Comparison of ENCODE assay signal across 15 cellular contexts in genomic region chr2:35891936-35892335, GRCh38.
DNase-seq lines count a peak whose midpoint lies in the region; ATAC-seq and TF ChIP-seq lines count a peak whose summit lies in the region.
"Had no signal": no experiment of that assay in that cellular context is flagged by ENCODE, and none has a peak within 500 bp of the region (broad histone marks: within the 10 kb centered on the region; RNA-seq: fewer than 3 reads in every experiment).

No MANE protein-coding gene starts in this region.

- peaks cover 8% of the 10 kb centered on the region for H3K27me3 Mint-ChIP-seq in T-helper 2 cell treated with Interferon-gamma antibody and Interleukin-4, amounts not matched to agents 5 μg/mL and 100 μg/mL, for 36 hours (ENCODE audit: low read depth)
- no peaks in the 10 kb centered on the region for H3K27me3 Mint-ChIP-seq in Calu3 (ENCODE audit: unreplicated experiment)
- H3K27me3 Mint-ChIP-seq in central memory CD8-positive, alpha-beta T cell = no peaks in the 10 kb centered on the region

- no peak for ATAC-seq in central memory CD8-positive, alpha-beta T cell (replicated peaks; ENCODE audit: extremely low read depth, poor library complexity, severe bottlenecking)
- no peak for ATAC-seq in left colon
- ATAC-seq: left lung had no signal

- H3K4me3 Mint-ChIP-seq in T-helper 2 cell treated with Interferon-gamma antibody and Interleukin-4, amounts not matched to agents 5 μg/mL and 100 μg/mL, for 36 hours = peak overlapping the region; percentile 17
- H3K4me3 Mint-ChIP-seq in Calu3 (ENCODE audit: low read depth, unreplicated experiment) = peak overlapping the region; percentile 54
- H3K4me3 Mint-ChIP-seq in central memory CD8-positive, alpha-beta T cell = peak overlapping the region; percentile 69

- no peak for TF ChIP-seq CTCF in Calu3 (IDR thresholded peaks at IDR 0.05; ENCODE audit: unreplicated experiment)

- no peaks in the 10 kb centered on the region for H3K9me3 Mint-ChIP-seq in T-helper 2 cell treated with Interferon-gamma antibody and Interleukin-4, amounts not matched to agents 5 μg/mL and 100 μg/mL, for 36 hours
- no peaks in the 10 kb centered on the region for H3K9me3 Mint-ChIP-seq in Calu3 (ENCODE audit: low read depth, unreplicated experiment)
- H3K9me3 Mint-ChIP-seq in central memory CD8-positive, alpha-beta T cell = no peaks in the 10 kb centered on the region

- peaks cover 8% of the 10 kb centered on the region for H3K4me1 Mint-ChIP-seq in T-helper 2 cell treated with Interferon-gamma antibody and Interleukin-4, amounts not matched to agents 5 μg/mL and 100 μg/mL, for 36 hours (ENCODE audit: low read depth)
- H3K4me1 Mint-ChIP-seq in Calu3 (ENCODE audit: low read depth, unreplicated experiment) = no peaks in the 10 kb centered on the region
- peaks cover 18% of the 10 kb centered on the region for H3K4me1 Mint-ChIP-seq in central memory CD8-positive, alpha-beta T cell

- intact Hi-C loops in Calu3 (cut with micrococcal nuclease; ENCODE audit: unreplicated experiment) (no loop called here), left colon (cut with DNase I, micrococcal nuclease) (no loop called here)

- CTCF ChIA-PET in Calu3 (lab: Charles Lee) = no interaction called here

- no peaks in the 10 kb centered on the region for H3K36me3 Mint-ChIP-seq in T-helper 2 cell treated with Interferon-gamma antibody and Interleukin-4, amounts not matched to agents 5 μg/mL and 100 μg/mL, for 36 hours (ENCODE audit: low read depth)
- H3K36me3 Mint-ChIP-seq in Calu3 (ENCODE audit: insufficient read depth, unreplicated experiment) = no peaks in the 10 kb centered on the region
- H3K36me3 Mint-ChIP-seq in central memory CD8-positive, alpha-beta T cell (ENCODE audit: insufficient read depth) = peaks cover 2% of the 10 kb centered on the region

- no TSS peak for BruUV-seq in Calu3 (replicated peaks; lab: Mats Ljungman, UMichigan)

- no peak for DNase-seq in T-helper 2 cell treated with Interferon-gamma antibody and Interleukin-4, amounts not matched to agents 5 μg/mL and 100 μg/mL, for 36 hours (ENCODE audit: low spot score)
- no peak for DNase-seq in T-helper 2 cell
- no peak for DNase-seq in Calu3
- peak; percentile 41 for DNase-seq in OCI-M1 (lab: John Stamatoyannopoulos, UW)
- no peak for DNase-seq in central memory CD8-positive, alpha-beta T cell (ENCODE audit: low spot score in 2 of 2)
- DNase-seq in stimulated activated CD4-positive, alpha-beta T cell treated with anti-CD3 and anti-CD28 coated beads, Interleukin-4, amount 100 ng/mL, for 4 hours = no peak
- DNase-seq in left colon = no peak
- DNase-seq in cerebellar nuclear complex (lab: John Stamatoyannopoulos, UW) = no peak
- DNase-seq: activated CD8-positive, alpha-beta memory T cell treated with anti-CD3 and anti-CD28 coated beads for 24 hours; head of caudate nucleus; left lung; NCI-H187 treated with DMSO at 0.1 percent for 48 hours; NCI-H446; stimulated activated CD4-positive, alpha-beta T cell treated with anti-CD3 and anti-CD28 coated beads, Interleukin-4, amount 100 ng/mL, for 24 hours; WERI-Rb-1 had no signal

- H3K27ac Mint-ChIP-seq in T-helper 2 cell treated with Interferon-gamma antibody and Interleukin-4, amounts not matched to agents 5 μg/mL and 100 μg/mL, for 36 hours = no peak overlapping the region
- peak overlapping the region; percentile 29 for H3K27ac Mint-ChIP-seq in Calu3 (ENCODE audit: unreplicated experiment)
- H3K27ac Mint-ChIP-seq in central memory CD8-positive, alpha-beta T cell (ENCODE audit: low read depth) = peak overlapping the region; percentile 80

Comparison
In these comparisons a context has a peak if more than half of its experiments do, and no peak if none do; other contexts are left out.
1. H3K4me3 Mint-ChIP-seq: peak in every context shown above with its lines; median percentile 69 in central memory CD8-positive, alpha-beta T cell; 54 in Calu3; 17 in T-helper 2 cell treated with Interferon-gamma antibody and Interleukin-4, amounts not matched to agents 5 μg/mL and 100 μg/mL, for 36 hours.